Comparison of ENCODE assay signal across 9 cellular contexts in the genomic region with DNA sequence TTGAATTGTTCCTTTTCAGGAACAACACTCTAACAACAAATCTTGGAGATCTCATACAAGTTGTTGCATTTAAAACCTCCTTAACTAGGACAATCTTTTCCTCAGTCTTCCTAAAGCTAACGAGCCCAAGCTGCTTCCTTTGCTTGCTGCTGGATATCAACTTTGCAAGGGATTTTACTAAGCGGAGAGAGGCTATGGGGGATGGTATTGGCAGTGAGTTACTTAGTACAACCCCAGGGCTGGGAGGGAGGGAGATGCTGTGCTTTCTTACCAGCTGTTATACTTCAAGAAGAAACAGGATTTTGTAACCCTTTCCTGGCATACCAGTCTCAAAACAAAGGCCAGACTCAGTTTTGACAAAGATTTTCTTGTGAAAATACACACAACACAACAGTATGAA. TPM values are rescaled to one million over a fixed set of nuclear protein-coding genes. Genes with fewer than 3 reads are reported as not detected.
DNase-seq lines count a peak whose midpoint lies in the region; ATAC-seq and TF ChIP-seq lines count a peak whose summit lies in the region.
"Had no signal": no experiment of that assay in that cellular context is flagged by ENCODE, and none has a peak within 500 bp of the region (broad histone marks: within the 10 kb centered on the region; RNA-seq: fewer than 3 reads in every experiment).

No MANE protein-coding gene starts in this region.

- peak; percentile 80 for DNase-seq in coronary artery (ENCODE audit: low spot score)
- peak in 1 of 2 donors; percentile 44 for DNase-seq in left lung
- DNase-seq in suprapubic skin (ENCODE audit: low spot score in 2 of 2), result peak in 1 of 2 donors; percentile 69
- no peak for DNase-seq in activated naive CD8-positive, alpha-beta T cell treated with anti-CD3 and anti-CD28 coated beads for 36 hours
- no peak for DNase-seq in NCI-H2196 treated with DMSO at 0.1 percent for 48 hours (lab: John Stamatoyannopoulos, UW; ENCODE audit: unreplicated experiment)
- DNase-seq: activated CD8-positive, alpha-beta T cell treated with anti-CD3 and anti-CD28 coated beads for 36 hours had no signal

- ATAC-seq in left lung, result peak; percentile 87
- ATAC-seq in HG02759 (IDR thresholded peaks at IDR 0.05; ENCODE audit: unreplicated experiment), result no peak
- ATAC-seq in GM18861 (IDR thresholded peaks at IDR 0.05; ENCODE audit: unreplicated experiment), result no peak
- ATAC-seq: activated CD8-positive, alpha-beta T cell treated with anti-CD3 and anti-CD28 coated beads for 36 hours had no signal

- intact Hi-C loops in left lung (cut with DNase I), result no loop called here

- no peak for TF ChIP-seq EP300 in suprapubic skin (IDR thresholded peaks at IDR 0.05)

- H3K4me1 Mint-ChIP-seq in activated naive CD8-positive, alpha-beta T cell treated with anti-CD3 and anti-CD28 coated beads for 36 hours, result no peaks in the 10 kb centered on the region

- H3K36me3 ChIP-seq in HUES6 (ENCODE audit: control insufficient read depth, insufficient read depth, low read length), result no peaks in the 10 kb centered on the region
- no peaks in the 10 kb centered on the region for H3K36me3 ChIP-seq in left lung
- H3K36me3 ChIP-seq in suprapubic skin, result no peaks in the 10 kb centered on the region

- H3K4me3 ChIP-seq in HUES6 (ENCODE audit: low read depth, low read length), result peak overlapping the region; percentile 44
- H3K4me3 ChIP-seq in coronary artery, result peak overlapping the region; percentile 57
- H3K4me3 ChIP-seq in left lung, result no peak overlapping the region
- peak overlapping the region; percentile 30 for H3K4me3 ChIP-seq in suprapubic skin

- H3K4me1 ChIP-seq in HUES6 (ENCODE audit: control insufficient read depth, insufficient read depth, low read length) (peaks cover 26% of the 10 kb centered on the region), left lung (no peaks in the 10 kb centered on the region), suprapubic skin (no peaks in the 10 kb centered on the region)

- no peaks in the 10 kb centered on the region for H3K36me3 Mint-ChIP-seq in activated naive CD8-positive, alpha-beta T cell treated with anti-CD3 and anti-CD28 coated beads for 36 hours

- H3K9ac ChIP-seq in HUES6 (ENCODE audit: low read length), result peak overlapping the region; percentile 61

- no peak overlapping the region for H3K27ac Mint-ChIP-seq in activated naive CD8-positive, alpha-beta T cell treated with anti-CD3 and anti-CD28 coated beads for 36 hours
- H3K27ac Mint-ChIP-seq: activated CD8-positive, alpha-beta T cell treated with anti-CD3 and anti-CD28 coated beads for 36 hours had no signal

- TF ChIP-seq CTCF in coronary artery (IDR thresholded peaks at IDR 0.05) (no peak), left lung (IDR thresholded peaks at IDR 0.05) (no peak), suprapubic skin (IDR thresholded peaks at IDR 0.05) (no peak)

- H3K4me3 Mint-ChIP-seq in activated naive CD8-positive, alpha-beta T cell treated with anti-CD3 and anti-CD28 coated beads for 36 hours, result no peak overlapping the region
- H3K4me3 Mint-ChIP-seq: activated CD8-positive, alpha-beta T cell treated with anti-CD3 and anti-CD28 coated beads for 36 hours had no signal

- H3K9me3 Mint-ChIP-seq in activated naive CD8-positive, alpha-beta T cell treated with anti-CD3 and anti-CD28 coated beads for 36 hours, result no peaks in the 10 kb centered on the region
- H3K9me3 Mint-ChIP-seq: activated CD8-positive, alpha-beta T cell treated with anti-CD3 and anti-CD28 coated beads for 36 hours had no signal

- H3K27me3 Mint-ChIP-seq in activated naive CD8-positive, alpha-beta T cell treated with anti-CD3 and anti-CD28 coated beads for 36 hours, result peaks cover 8% of the 10 kb centered on the region

- H3K27ac ChIP-seq in HUES6 (ENCODE audit: low read depth, low read length), result peak overlapping the region; percentile 85; the same call in 1 of the 2 replicates
- peak overlapping the region; percentile 82 to 84 for H3K27ac ChIP-seq in coronary artery
- peak overlapping the region; percentile 42 to 84 for H3K27ac ChIP-seq in left lung
- H3K27ac ChIP-seq in suprapubic skin, result peak overlapping the region; percentile 85

- no peaks in the 10 kb centered on the region for H3K27me3 ChIP-seq in HUES6 (ENCODE audit: control insufficient read depth, insufficient read depth, low read length)
- H3K27me3 ChIP-seq in left lung, result no peaks in the 10 kb centered on the region
- H3K27me3 ChIP-seq in suprapubic skin, result no peaks in the 10 kb centered on the region

- H3K9me3 ChIP-seq in HUES6 (ENCODE audit: control insufficient read depth, insufficient read depth, low read depth, low read length), result no peaks in the 10 kb centered on the region; the same call in 1 of the 2 replicates
- no peaks in the 10 kb centered on the region for H3K9me3 ChIP-seq in left lung
- H3K9me3 ChIP-seq in suprapubic skin, result no peaks in the 10 kb centered on the region

- 10% methylated on average over 2 of the region's 2 CpGs for WGBS in suprapubic skin

- TF ChIP-seq POLR2A in suprapubic skin (IDR thresholded peaks at IDR 0.05), result no peak

RNA-seq across cellular contexts. Expression of gene COL1A2, which starts 19.5 kb away (rescaled TPM):
- total RNA-seq in left lung (1,000 to 10,000 TPM in 1 of 2 donors, 100 to 1,000 TPM in 1; 859 to 3,050 TPM), suprapubic skin (100 to 1,000 TPM in 1 of 4 donors, 10 to 100 TPM in 3; 29.9 to 124 (median 61.3) TPM)
- total RNA-seq in activated naive CD8-positive, alpha-beta T cell treated with anti-CD3 and anti-CD28 coated beads for 36 hours, result under 1 TPM; 0.30 to 0.35 TPM

Comparison
In these comparisons a context has a peak if more than half of its experiments do, and no peak if none do; other contexts are left out.
1. H3K4me3 ChIP-seq: peak in HUES6 (single experiment), coronary artery (single experiment) and suprapubic skin (single experiment); none in left lung (0 of 2).
2. RNA of gene COL1A2, which starts 19.5 kb away (total RNA-seq): 859 to 3,050 TPM in left lung and 29.9 to 124 TPM in suprapubic skin; 0.30 to 0.35 TPM in activated naive CD8-positive, alpha-beta T cell treated with anti-CD3 and anti-CD28 coated beads for 36 hours; every median in the first group is over 10 times any median in the second.
3. Peak in every context shown above with its lines, with median percentiles within 50 percentile points of each other: H3K27ac ChIP-seq.